ENCODE assay signal across 1 cellular context in the genomic region with DNA sequence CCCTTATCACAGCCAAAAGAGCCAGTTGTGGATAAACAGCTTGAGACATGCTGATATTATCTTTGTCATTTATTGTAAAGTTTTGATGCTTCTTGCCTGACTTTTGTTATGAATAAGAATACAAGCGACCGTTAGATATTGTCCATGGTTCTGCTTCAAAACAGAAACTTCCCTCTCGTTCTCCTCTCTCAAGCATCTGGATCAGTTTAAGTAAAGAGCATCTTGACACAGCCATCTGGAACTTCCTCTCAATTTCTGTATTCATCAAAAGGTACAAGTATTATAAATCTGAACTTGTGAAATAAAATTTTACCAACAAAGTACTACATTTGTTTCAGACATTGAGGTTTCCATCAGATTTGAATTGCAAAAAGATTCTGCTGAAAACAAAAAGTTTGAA.
TF ChIP-seq lines count a peak whose summit lies in the region.

No MANE protein-coding gene starts in this region.

TF ChIP-seq in GM12878, 131 proteins besides CTCF, POLR2A, EP300 and RAD21 (continued from another document):
- TF ChIP-seq TCF3 (IDR thresholded peaks at IDR 0.05; ENCODE audit: borderline replicate concordance, insufficient read depth, low read depth, low read length), result no peak
- TF ChIP-seq TCF7 (IDR thresholded peaks at IDR 0.05; ENCODE audit: borderline replicate concordance), result no peak
